ENCODE assay signal across 12 cellular contexts in the genomic region with DNA sequence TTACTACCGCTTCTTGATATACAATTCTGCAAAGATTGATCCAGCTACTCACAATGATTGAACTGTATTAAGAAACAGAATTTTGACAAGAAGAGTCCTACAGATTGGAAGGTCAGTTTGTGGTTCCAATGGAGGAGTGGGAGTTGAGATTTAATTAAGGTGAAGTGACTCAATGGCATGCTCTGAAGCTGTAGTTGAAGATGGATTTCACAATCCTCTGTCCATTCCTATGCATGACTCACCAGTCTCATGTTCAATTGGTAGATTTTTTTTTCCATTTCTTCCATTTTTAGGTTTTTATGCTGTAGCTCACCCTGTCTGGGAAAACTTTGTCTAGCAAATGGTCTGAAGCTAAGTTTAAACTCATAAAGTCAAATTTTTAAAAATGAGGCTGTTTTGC.
A peak's percentile ranks its signal among the peaks of the same experiment; 100 is the strongest.
DNase-seq lines count a peak whose midpoint lies in the region; ATAC-seq and TF ChIP-seq lines count a peak whose summit lies in the region.
"Had no signal": no experiment of that assay in that cellular context is flagged by ENCODE, and none has a peak within 500 bp of the region (broad histone marks: within the 10 kb centered on the region; RNA-seq: fewer than 3 reads in every experiment).

No MANE protein-coding gene starts in this region.

- peak overlapping the region; percentile 38 for H3K27ac Mint-ChIP-seq in activated CD8-positive, alpha-beta T cell treated with anti-CD3 and anti-CD28 coated beads for 36 hours
- H3K27ac Mint-ChIP-seq in stimulated activated naive B cell treated with anti-CD40 and anti-IgM and Interleukin-4, amounts not matched to agents 10 μg/mL and 1 μg/mL and 100 μg/mL, for 72 hours = no peak overlapping the region
- H3K27ac Mint-ChIP-seq: activated B cell treated with CpG ODN at 0.5 μM for 24 hours had no signal

- intact Hi-C loops in HCT116 (cut with micrococcal nuclease) = no loop called here
- intact Hi-C loops in activated CD8-positive, alpha-beta T cell treated with anti-CD3 and anti-CD28 coated beads for 36 hours (cut with micrococcal nuclease) = loop anchor here (5.0 kb wide), 2 partner anchors 67 to 132 kb away; no protein-coding TSS in a partner anchor

- H3K79me2 ChIP-seq in HCT116 (ENCODE audit: insufficient read depth, low read length) = no peaks in the 10 kb centered on the region
- H3K79me2 ChIP-seq: parathyroid adenoma had no signal

- no peaks in the 10 kb centered on the region for H3K27me3 Mint-ChIP-seq in activated CD8-positive, alpha-beta T cell treated with anti-CD3 and anti-CD28 coated beads for 36 hours
- peaks cover 6 to 11% of the 10 kb centered on the region in 2 donors for H3K27me3 Mint-ChIP-seq in stimulated activated naive B cell treated with anti-CD40 and anti-IgM and Interleukin-4, amounts not matched to agents 10 μg/mL and 1 μg/mL and 100 μg/mL, for 72 hours

- in situ Hi-C loops in ACHN (cut with HindIII; ENCODE audit: low pct_ligation_motif_present, low pct_unique_long_range_greater_than_20kb, low sequenced_read_pairs) = no loop called here

- H3K4me2 ChIP-seq in HCT116 (ENCODE audit: low read length) = peak overlapping the region; percentile 53

- no peaks in the 10 kb centered on the region for H4K20me1 ChIP-seq in HCT116 (ENCODE audit: insufficient read depth)

- peak; percentile 64 for ATAC-seq in HCT116
- ATAC-seq in activated CD8-positive, alpha-beta T cell treated with anti-CD3 and anti-CD28 coated beads for 36 hours = no peak
- ATAC-seq in stimulated activated naive B cell treated with anti-CD40 and anti-IgM and Interleukin-4, amounts not matched to agents 10 μg/mL and 1 μg/mL and 100 μg/mL, for 72 hours (replicated peaks) = no peak
- no peak for ATAC-seq in HG02678 (IDR thresholded peaks at IDR 0.05; ENCODE audit: unreplicated experiment)
- ATAC-seq in GM18907 (IDR thresholded peaks at IDR 0.05; ENCODE audit: unreplicated experiment) = no peak

- H3K27me3 ChIP-seq in HCT116 (ENCODE audit: insufficient read depth, low read length) = no peaks in the 10 kb centered on the region
- H3K27me3 ChIP-seq: ascending aorta had no signal

- H3K9me3 Mint-ChIP-seq in activated CD8-positive, alpha-beta T cell treated with anti-CD3 and anti-CD28 coated beads for 36 hours = no peaks in the 10 kb centered on the region
- no peaks in the 10 kb centered on the region for H3K9me3 Mint-ChIP-seq in stimulated activated naive B cell treated with anti-CD40 and anti-IgM and Interleukin-4, amounts not matched to agents 10 μg/mL and 1 μg/mL and 100 μg/mL, for 72 hours
- H3K9me3 Mint-ChIP-seq: activated B cell treated with CpG ODN at 0.5 μM for 24 hours had no signal

- no peak for TF ChIP-seq POLR2A in HCT116 (IDR thresholded peaks at IDR 0.05; ENCODE audit: borderline replicate concordance, extremely low read depth, insufficient read depth, insufficient read length)

- H3K9ac ChIP-seq in HCT116 (ENCODE audit: low read length) = no peak overlapping the region
- H3K9ac ChIP-seq: parathyroid adenoma had no signal

- BruUV-seq in HCT116 (replicated peaks; lab: Mats Ljungman, UMichigan) = no TSS peak

- no peaks in the 10 kb centered on the region; the same call in 1 of the 2 replicates for H3K9me2 ChIP-seq in HCT116 (ENCODE audit: insufficient read depth)

- no peak overlapping the region for H2AFZ ChIP-seq in HCT116 (ENCODE audit: low read depth, low read length, poor library complexity, severe bottlenecking)
- H2AFZ ChIP-seq: parathyroid adenoma had no signal

- H3K36me3 ChIP-seq in HCT116 (ENCODE audit: control insufficient read depth in 1 of 2, insufficient read depth in 2 of 2, low read length in 2 of 2) = no peaks in the 10 kb centered on the region
- H3K36me3 ChIP-seq: ascending aorta had no signal

- DNase-seq in ACHN = peak; percentile 76
- peak; percentile 53 for DNase-seq in HCT116 (ENCODE audit: low read depth, low spot score)
- DNase-seq in activated CD8-positive, alpha-beta T cell treated with anti-CD3 and anti-CD28 coated beads for 36 hours = no peak
- DNase-seq in foreskin fibroblast = peak; percentile 85 to 90
- no peak for DNase-seq in stimulated activated naive B cell treated with anti-CD40 and anti-IgM and Interleukin-4, amounts not matched to agents 10 μg/mL and 1 μg/mL and 100 μg/mL, for 72 hours
- no peak for DNase-seq in activated CD4-positive, alpha-beta T cell treated with anti-CD3 and anti-CD28 coated beads, Interleukin-2, amount 50 U/mL, for 1 hour
- DNase-seq: activated B cell treated with CpG ODN at 0.5 μM for 24 hours, NCI-H774 had no signal

- RAD21 ChIA-PET in HCT116 (lab: Charles Lee; ENCODE audit: low non-redundant PET in 1 of 2, low total read pairs in 2 of 2, uncharacterized antibody in 2 of 2, unreplicated experiment in 2 of 2) = no interaction called here

- peaks cover 56% of the 10 kb centered on the region for H3K4me1 Mint-ChIP-seq in activated CD8-positive, alpha-beta T cell treated with anti-CD3 and anti-CD28 coated beads for 36 hours (ENCODE audit: low read depth)
- peaks cover 7 to 12% of the 10 kb centered on the region in 2 donors for H3K4me1 Mint-ChIP-seq in stimulated activated naive B cell treated with anti-CD40 and anti-IgM and Interleukin-4, amounts not matched to agents 10 μg/mL and 1 μg/mL and 100 μg/mL, for 72 hours

- peaks cover 42% of the 10 kb centered on the region for H3K36me3 Mint-ChIP-seq in activated CD8-positive, alpha-beta T cell treated with anti-CD3 and anti-CD28 coated beads for 36 hours (ENCODE audit: low read depth)
- H3K36me3 Mint-ChIP-seq in stimulated activated naive B cell treated with anti-CD40 and anti-IgM and Interleukin-4, amounts not matched to agents 10 μg/mL and 1 μg/mL and 100 μg/mL, for 72 hours = no peaks in the 10 kb centered on the region

- TF ChIP-seq CTCF in HCT116 (IDR thresholded peaks at IDR 0.05 in 2 of 3, conservative IDR thresholded peaks at IDR 0.05 in 1 of 3; ENCODE audit: borderline replicate concordance in 1 of 3, insufficient read depth in 1 of 3, low read depth in 2 of 3, low read length in 2 of 3) (no peak), foreskin fibroblast (IDR thresholded peaks at IDR 0.05; ENCODE audit: low read depth, low read length) (no peak)
- no peak for TF ChIP-seq CTCF in activated CD8-positive, alpha-beta T cell treated with anti-CD3 and anti-CD28 coated beads for 36 hours (IDR thresholded peaks at IDR 0.05)

- 0 out of 2 replicates have a peak, but pooled peaks have one; percentile 7 for TF ChIP-seq RAD21 in HCT116 (IDR thresholded peaks at IDR 0.05; ENCODE audit: low read depth)

- CTCF ChIA-PET in HCT116 (lab: Charles Lee) = no interaction called here
- CTCF ChIA-PET in activated CD8-positive, alpha-beta T cell treated with anti-CD3 and anti-CD28 coated beads for 36 hours (lab: Charles Lee) = interaction anchor here (0.7 to 1.7 kb wide), 3 partner anchors 22 to 404 kb away, joined by 3 to 8 read pairs (median 5); no protein-coding TSS in a partner anchor

- no peaks in the 10 kb centered on the region for H3K9me3 ChIP-seq in HCT116 (ENCODE audit: control insufficient read depth in 1 of 2, insufficient read depth in 1 of 2, low read depth in 1 of 2, low read length in 2 of 2)
- H3K9me3 ChIP-seq: ascending aorta had no signal

- peaks cover 0 to 8% of the 10 kb centered on the region in 2 experiments; a peak in 2 of 4 replicates for H3K4me1 ChIP-seq in HCT116 (ENCODE audit: control insufficient read depth in 1 of 2, insufficient read depth in 2 of 2, low read length in 2 of 2)
- H3K4me1 ChIP-seq: ascending aorta, parathyroid adenoma had no signal

- H3K27ac ChIP-seq in HCT116 (ENCODE audit: low read depth, low read length) = no peak overlapping the region
- H3K27ac ChIP-seq: ascending aorta, parathyroid adenoma had no signal

- H3K4me3 ChIP-seq in HCT116 (replicated peaks in 1 of 2; ENCODE audit: low read depth in 1 of 2, low read length in 2 of 2) (no peak overlapping the region), foreskin fibroblast (ENCODE audit: low read depth in 1 of 2, low read length in 2 of 2) (no peak overlapping the region)
- H3K4me3 ChIP-seq: ascending aorta had no signal

- POLR2A ChIA-PET in HCT116 (lab: Charles Lee) = no interaction called here
- POLR2A ChIA-PET in activated CD8-positive, alpha-beta T cell treated with anti-CD3 and anti-CD28 coated beads for 36 hours (lab: Charles Lee) = interaction anchor here (1.0 to 5.4 kb wide), 2 partner anchors 21 to 37 kb away, joined by 3 to 39 read pairs; no protein-coding TSS in a partner anchor

- H3K4me3 Mint-ChIP-seq in activated CD8-positive, alpha-beta T cell treated with anti-CD3 and anti-CD28 coated beads for 36 hours = no peak overlapping the region
- no peak overlapping the region for H3K4me3 Mint-ChIP-seq in stimulated activated naive B cell treated with anti-CD40 and anti-IgM and Interleukin-4, amounts not matched to agents 10 μg/mL and 1 μg/mL and 100 μg/mL, for 72 hours
- H3K4me3 Mint-ChIP-seq: activated B cell treated with CpG ODN at 0.5 μM for 24 hours had no signal

TF ChIP-seq in HCT116, 20 proteins besides CTCF, POLR2A, EP300 and RAD21 (continues in another document):
- TF ChIP-seq, protein P1, sequence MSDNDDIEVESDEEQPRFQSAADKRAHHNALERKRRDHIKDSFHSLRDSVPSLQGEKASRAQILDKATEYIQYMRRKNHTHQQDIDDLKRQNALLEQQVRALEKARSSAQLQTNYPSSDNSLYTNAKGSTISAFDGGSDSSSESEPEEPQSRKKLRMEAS (IDR thresholded peaks at IDR 0.05) = peak; percentile 32; the same call in 1 of the 2 replicates
- TF ChIP-seq, protein P2, sequence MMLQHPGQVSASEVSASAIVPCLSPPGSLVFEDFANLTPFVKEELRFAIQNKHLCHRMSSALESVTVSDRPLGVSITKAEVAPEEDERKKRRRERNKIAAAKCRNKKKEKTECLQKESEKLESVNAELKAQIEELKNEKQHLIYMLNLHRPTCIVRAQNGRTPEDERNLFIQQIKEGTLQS (IDR thresholded peaks at IDR 0.05) = peak; percentile 50; the same call in 1 of the 2 replicates
- TF ChIP-seq CBX3 (IDR thresholded peaks at IDR 0.05; ENCODE audit: low read depth) = peak; percentile 85
- peak; percentile 58 for TF ChIP-seq EGR1 (IDR thresholded peaks at IDR 0.05; ENCODE audit: low read depth)
- TF ChIP-seq, protein P3, sequence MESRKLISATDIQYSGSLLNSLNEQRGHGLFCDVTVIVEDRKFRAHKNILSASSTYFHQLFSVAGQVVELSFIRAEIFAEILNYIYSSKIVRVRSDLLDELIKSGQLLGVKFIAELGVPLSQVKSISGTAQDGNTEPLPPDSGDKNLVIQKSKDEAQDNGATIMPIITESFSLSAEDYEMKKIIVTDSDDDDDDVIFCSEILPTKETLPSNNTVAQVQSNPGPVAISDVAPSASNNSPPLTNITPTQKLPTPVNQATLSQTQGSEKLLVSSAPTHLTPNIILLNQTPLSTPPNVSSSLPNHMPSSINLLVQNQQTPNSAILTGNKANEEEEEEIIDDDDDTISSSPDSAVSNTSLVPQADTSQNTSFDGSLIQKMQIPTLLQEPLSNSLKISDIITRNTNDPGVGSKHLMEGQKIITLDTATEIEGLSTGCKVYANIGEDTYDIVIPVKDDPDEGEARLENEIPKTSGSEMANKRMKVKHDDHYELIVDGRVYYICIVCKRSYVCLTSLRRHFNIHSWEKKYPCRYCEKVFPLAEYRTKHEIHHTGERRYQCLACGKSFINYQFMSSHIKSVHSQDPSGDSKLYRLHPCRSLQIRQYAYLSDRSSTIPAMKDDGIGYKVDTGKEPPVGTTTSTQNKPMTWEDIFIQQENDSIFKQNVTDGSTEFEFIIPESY (IDR thresholded peaks at IDR 0.05; ENCODE audit: extremely low read depth, insufficient replicate concordance, low read length) = no peak

Comparison
In these comparisons a context has a peak if more than half of its experiments do, and no peak if none do; other contexts are left out.
1. DNase-seq: peak in ACHN (single experiment), HCT116 (single experiment) and foreskin fibroblast (2 of 2); none in activated CD8-positive, alpha-beta T cell treated with anti-CD3 and anti-CD28 coated beads for 36 hours (single experiment), stimulated activated naive B cell treated with anti-CD40 and anti-IgM and Interleukin-4, amounts not matched to agents 10 μg/mL and 1 μg/mL and 100 μg/mL, for 72 hours (single experiment) and activated CD4-positive, alpha-beta T cell treated with anti-CD3 and anti-CD28 coated beads, Interleukin-2, amount 50 U/mL, for 1 hour (single experiment).